8 cellular contexts compared by ENCODE assay signal in the genomic region with DNA sequence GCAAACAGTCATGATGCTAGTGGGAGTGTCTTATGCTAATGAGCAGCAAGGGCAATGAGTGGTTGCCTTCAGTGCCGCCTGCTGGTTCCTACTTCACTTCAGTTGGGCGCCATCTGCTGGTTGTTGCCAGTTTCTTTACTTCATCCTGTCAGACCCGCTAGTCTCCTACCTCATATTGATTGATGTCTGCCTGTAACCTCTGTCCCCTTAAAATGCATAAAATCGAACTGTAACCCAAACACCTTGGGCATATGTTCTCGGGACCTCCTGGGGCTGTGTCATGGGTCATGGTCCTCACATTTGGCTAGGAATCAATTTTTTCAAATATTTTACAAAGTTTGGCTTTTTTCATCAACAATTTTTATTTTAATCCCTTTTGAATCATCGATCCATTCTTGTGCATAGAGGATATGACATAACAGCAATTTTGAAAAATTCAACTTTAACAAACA.
DNase-seq lines count a peak whose midpoint lies in the region; ATAC-seq, FAIRE-seq and TF ChIP-seq lines count a peak whose summit lies in the region.

No MANE protein-coding gene starts in this region.

- no peak overlapping the region for H3K27ac Mint-ChIP-seq in CD8-positive, alpha-beta memory T cell
- H3K27ac Mint-ChIP-seq in endothelial cell (ENCODE audit: unreplicated experiment) = no peak overlapping the region
- peak overlapping the region in 1 of 2 donors; percentile 61 for H3K27ac Mint-ChIP-seq in natural killer cell treated with Interleukin-12 subunit alpha and Interleukin-12 subunit beta and Interleukin-15 and Interleukin-18, amount 100 ng/mL, for 72 hours

- intact Hi-C loops in stomach (cut with DNase I; ENCODE audit: low total_unique reads) = no loop called here

- POLR2A ChIA-PET in CD8-positive, alpha-beta memory T cell (lab: Charles Lee) = interaction anchor here (0.6 kb wide), 1 partner anchor 28 kb away, joined by 3 read pairs; no protein-coding TSS in a partner anchor

- no peaks in the 10 kb centered on the region for H3K9me3 Mint-ChIP-seq in CD8-positive, alpha-beta memory T cell
- no peaks in the 10 kb centered on the region for H3K9me3 Mint-ChIP-seq in endothelial cell (ENCODE audit: unreplicated experiment)
- no peaks in the 10 kb centered on the region for H3K9me3 Mint-ChIP-seq in natural killer cell treated with Interleukin-12 subunit alpha and Interleukin-12 subunit beta and Interleukin-15 and Interleukin-18, amount 100 ng/mL, for 72 hours

- TF ChIP-seq POLR2A in stomach (IDR thresholded peaks at IDR 0.05) = no peak

- H3K4me3 Mint-ChIP-seq in CD8-positive, alpha-beta memory T cell = no peak overlapping the region
- H3K4me3 Mint-ChIP-seq in endothelial cell (ENCODE audit: unreplicated experiment) = no peak overlapping the region
- H3K4me3 Mint-ChIP-seq in natural killer cell treated with Interleukin-12 subunit alpha and Interleukin-12 subunit beta and Interleukin-15 and Interleukin-18, amount 100 ng/mL, for 72 hours = no peak overlapping the region

- no peak for TF ChIP-seq EP300 in stomach (IDR thresholded peaks at IDR 0.05)

- FAIRE-seq in GM19239 (lab: Jason Lieb, UNC) = peak; percentile 96

- H3K9me3 ChIP-seq in CD8-positive, alpha-beta memory T cell (ENCODE audit: low read length) = no peaks in the 10 kb centered on the region
- no peaks in the 10 kb centered on the region for H3K9me3 ChIP-seq in stomach

- WGBS in stomach, 5 donors = 26 to 43% (median 36%) methylated on average over 6 of the region's 6 CpGs

- H3K27me3 ChIP-seq in CD8-positive, alpha-beta memory T cell (ENCODE audit: insufficient read depth, low read length, poor library complexity, severe bottlenecking) = no peaks in the 10 kb centered on the region
- peaks cover 0 to 3% (median 0%) of the 10 kb centered on the region in 3 donors for H3K27me3 ChIP-seq in stomach

- ATAC-seq in HG03196 (IDR thresholded peaks at IDR 0.05; ENCODE audit: unreplicated experiment) = peak; percentile 98
- peak; percentile 97 for ATAC-seq in natural killer cell treated with Interleukin-12 subunit alpha and Interleukin-12 subunit beta and Interleukin-15 and Interleukin-18, amount 100 ng/mL, for 72 hours

- no peaks in the 10 kb centered on the region for H3K36me3 ChIP-seq in CD8-positive, alpha-beta memory T cell (ENCODE audit: insufficient read depth, low read length)
- no peaks in the 10 kb centered on the region for H3K36me3 ChIP-seq in stomach

- no peak overlapping the region for H3K4me3 ChIP-seq in CD8-positive, alpha-beta memory T cell (ENCODE audit: low read length)
- H3K4me3 ChIP-seq in stomach = no peak overlapping the region

- H3K27ac ChIP-seq in CD8-positive, alpha-beta memory T cell (ENCODE audit: low read depth, low read length) = no peak overlapping the region
- no peak overlapping the region for H3K27ac ChIP-seq in stomach

- peaks cover 5 to 45% of the 10 kb centered on the region in 2 donors for H3K27me3 Mint-ChIP-seq in CD8-positive, alpha-beta memory T cell
- H3K27me3 Mint-ChIP-seq in endothelial cell (ENCODE audit: unreplicated experiment) = peaks cover 2% of the 10 kb centered on the region
- H3K27me3 Mint-ChIP-seq in natural killer cell treated with Interleukin-12 subunit alpha and Interleukin-12 subunit beta and Interleukin-15 and Interleukin-18, amount 100 ng/mL, for 72 hours = peaks cover 34% of the 10 kb centered on the region in 2 donors

- peak; percentile 68 to 83 (median 74) for DNase-seq in CD8-positive, alpha-beta memory T cell
- DNase-seq in GM19239 (ENCODE audit: insufficient read length, low spot score) (peak; percentile 44), NCI-H460 (ENCODE audit: extremely low read depth, low read depth) (peak; percentile 88), endothelial cell (ENCODE audit: low spot score) (peak; percentile 83), stomach (peak; percentile 81)
- peak; percentile 82 to 83 for DNase-seq in activated CD4-positive, alpha-beta T cell treated with anti-CD3 and anti-CD28 coated beads, Interleukin-2, amount 50 U/mL, for 4 hours
- peak; percentile 86 for DNase-seq in natural killer cell treated with Interleukin-12 subunit alpha and Interleukin-12 subunit beta and Interleukin-15 and Interleukin-18, amount 100 ng/mL, for 72 hours (ENCODE audit: low spot score)

- H3K4me1 Mint-ChIP-seq in CD8-positive, alpha-beta memory T cell = peaks cover 0 to 5% (median 3%) of the 10 kb centered on the region in 3 donors
- no peaks in the 10 kb centered on the region for H3K4me1 Mint-ChIP-seq in endothelial cell (ENCODE audit: unreplicated experiment)
- H3K4me1 Mint-ChIP-seq in natural killer cell treated with Interleukin-12 subunit alpha and Interleukin-12 subunit beta and Interleukin-15 and Interleukin-18, amount 100 ng/mL, for 72 hours (ENCODE audit: low read depth in 2 of 2) = peaks cover 9 to 15% of the 10 kb centered on the region in 2 donors

- CTCF ChIA-PET in CD8-positive, alpha-beta memory T cell (lab: Charles Lee) = interaction anchor here (1.3 kb wide), 2 partner anchors 9 kb away, joined by 4 to 5 read pairs; no protein-coding TSS in a partner anchor

- H3K36me3 Mint-ChIP-seq in CD8-positive, alpha-beta memory T cell = no peaks in the 10 kb centered on the region
- no peaks in the 10 kb centered on the region for H3K36me3 Mint-ChIP-seq in endothelial cell (ENCODE audit: low read depth, unreplicated experiment)
- no peaks in the 10 kb centered on the region for H3K36me3 Mint-ChIP-seq in natural killer cell treated with Interleukin-12 subunit alpha and Interleukin-12 subunit beta and Interleukin-15 and Interleukin-18, amount 100 ng/mL, for 72 hours

- peak; percentile 69 for TF ChIP-seq CTCF in endothelial cell (IDR thresholded peaks at IDR 0.05; ENCODE audit: unreplicated experiment)
- peak in 5 of 7 experiments; percentile 42 to 56 (median 45) for TF ChIP-seq CTCF in stomach (IDR thresholded peaks at IDR 0.05)

- H3K4me1 ChIP-seq in CD8-positive, alpha-beta memory T cell (ENCODE audit: insufficient read depth, low read length) = no peaks in the 10 kb centered on the region
- no peaks in the 10 kb centered on the region for H3K4me1 ChIP-seq in stomach
